1 cellular context compared by ENCODE assay signal in genomic region chr13:86922936-86923335, GRCh38.
TF ChIP-seq lines count a peak whose summit lies in the region.

No MANE protein-coding gene starts in this region.

TF ChIP-seq in IMR-90, 13 proteins besides CTCF, POLR2A, EP300 and RAD21:
- no peak for TF ChIP-seq NFE2L2 (IDR thresholded peaks at IDR 0.05; ENCODE audit: low read depth, low read length)
- no peak for TF ChIP-seq RCOR1 (IDR thresholded peaks at IDR 0.05; ENCODE audit: insufficient replicate concordance, low read length)
- TF ChIP-seq MAZ (IDR thresholded peaks at IDR 0.05; ENCODE audit: borderline replicate concordance, low read depth, low read length): no peak
- TF ChIP-seq, protein P1, sequence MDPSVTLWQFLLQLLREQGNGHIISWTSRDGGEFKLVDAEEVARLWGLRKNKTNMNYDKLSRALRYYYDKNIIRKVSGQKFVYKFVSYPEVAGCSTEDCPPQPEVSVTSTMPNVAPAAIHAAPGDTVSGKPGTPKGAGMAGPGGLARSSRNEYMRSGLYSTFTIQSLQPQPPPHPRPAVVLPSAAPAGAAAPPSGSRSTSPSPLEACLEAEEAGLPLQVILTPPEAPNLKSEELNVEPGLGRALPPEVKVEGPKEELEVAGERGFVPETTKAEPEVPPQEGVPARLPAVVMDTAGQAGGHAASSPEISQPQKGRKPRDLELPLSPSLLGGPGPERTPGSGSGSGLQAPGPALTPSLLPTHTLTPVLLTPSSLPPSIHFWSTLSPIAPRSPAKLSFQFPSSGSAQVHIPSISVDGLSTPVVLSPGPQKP (IDR thresholded peaks at IDR 0.05; ENCODE audit: borderline replicate concordance, low read depth, low read length): no peak
- TF ChIP-seq CHD1 (IDR thresholded peaks at IDR 0.05; ENCODE audit: low read depth, low read length): no peak
- no peak for TF ChIP-seq FOS (IDR thresholded peaks at IDR 0.05; ENCODE audit: low read depth, low read length)
- no peak for TF ChIP-seq RFX5 (IDR thresholded peaks at IDR 0.05; ENCODE audit: low read depth, low read length)
- TF ChIP-seq BHLHE40 (IDR thresholded peaks at IDR 0.05; ENCODE audit: low read depth, low read length): no peak
- no peak for TF ChIP-seq CEBPB (IDR thresholded peaks at IDR 0.05; ENCODE audit: low read depth, low read length)
- TF ChIP-seq MAFK (IDR thresholded peaks at IDR 0.05; ENCODE audit: low read depth, low read length): no peak
- TF ChIP-seq MXI1 (IDR thresholded peaks at IDR 0.05; ENCODE audit: borderline replicate concordance, low read depth, low read length): no peak
- no peak for TF ChIP-seq USF2 (IDR thresholded peaks at IDR 0.05; ENCODE audit: low read depth, low read length)
- TF ChIP-seq SMC3 (IDR thresholded peaks at IDR 0.05; ENCODE audit: low read depth, low read length): no peak
